ENCODE assay signal across 17 cellular contexts in the genomic region with DNA sequence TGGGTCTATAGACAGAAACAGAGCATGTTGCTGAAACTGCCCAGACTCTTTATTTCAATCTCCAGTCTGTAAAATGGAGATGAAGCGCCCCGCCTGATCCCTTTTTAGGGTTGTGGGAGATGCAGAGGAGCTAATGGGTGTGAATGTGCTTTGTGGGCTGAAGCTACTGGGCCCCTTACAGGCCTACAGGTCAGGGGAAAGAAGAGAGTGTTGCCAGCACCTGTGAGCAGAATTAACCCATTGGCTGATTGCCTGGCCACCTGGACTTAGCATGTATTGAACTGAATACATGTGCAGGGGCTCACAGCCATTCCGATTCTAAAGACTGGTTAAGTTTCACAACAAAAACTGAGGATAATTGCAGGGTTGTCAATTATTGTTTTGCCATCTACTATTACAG.
"Had no signal": no experiment of that assay in that cellular context is flagged by ENCODE, and none has a peak within 500 bp of the region (broad histone marks: within the 10 kb centered on the region; RNA-seq: fewer than 3 reads in every experiment).

No MANE protein-coding gene starts in this region.

- FAIRE-seq: bronchial epithelial cell, endothelial cell of umbilical vein, urothelium cell line had no signal

- DNase-seq: activated CD4-positive, alpha-beta T cell treated with anti-CD3 and anti-CD28 coated beads, Interleukin-2, amount 50 U/mL, for 48 hours; activated naive CD4-positive, alpha-beta T cell; cerebellar nuclear complex; cortex of kidney; effector memory CD4-positive, alpha-beta T cell; esophagus squamous epithelium; nucleus accumbens; stimulated activated naive CD4-positive, alpha-beta T cell treated with Interleukin-2 at 50 U/mL for 16 hours; T-helper 2 cell; thyroid gland had no signal

- ATAC-seq: activated T-helper 17 cell treated with anti-CD3 and anti-CD28 coated beads, Interleukin-2, amount 50 U/mL, for 72 hours had no signal

- H3K4me3 ChIP-seq: ascending aorta, esophagus squamous epithelium, thyroid gland had no signal

- H3K9me3 Mint-ChIP-seq: nephron had no signal

- H3K27ac ChIP-seq: ascending aorta, thyroid gland, VCaP had no signal

- H3K4me3 Mint-ChIP-seq: nephron had no signal

- H3K9me3 ChIP-seq: ascending aorta, esophagus squamous epithelium, thyroid gland had no signal

- H3K36me3 ChIP-seq: ascending aorta, esophagus squamous epithelium, thyroid gland had no signal

- H3K27me3 ChIP-seq: ascending aorta, thyroid gland had no signal
